In the genomic region with DNA sequence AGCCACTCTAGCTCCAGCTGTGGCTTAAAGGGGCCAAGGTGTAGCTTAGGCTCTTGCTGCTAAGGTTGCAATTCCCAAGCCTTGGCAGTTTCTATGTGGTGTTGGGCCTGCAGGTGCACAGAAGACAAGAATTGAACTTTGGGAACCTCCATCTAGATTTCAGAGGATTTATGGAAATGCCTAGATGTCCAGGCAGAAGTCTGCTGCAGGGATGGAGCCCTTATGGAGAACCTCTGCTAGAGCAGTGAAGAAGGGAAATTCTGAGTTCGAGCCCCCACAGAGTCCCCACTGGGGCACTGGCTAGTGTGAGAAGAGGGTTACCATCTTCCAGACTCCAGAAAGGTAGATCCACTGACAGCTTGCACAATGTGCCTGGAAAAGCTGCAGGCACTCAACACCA, we compare ENCODE assay signal across 24 cellular contexts.
"Had no signal": no experiment of that assay in that cellular context is flagged by ENCODE, and none has a peak within 500 bp of the region (broad histone marks: within the 10 kb centered on the region; RNA-seq: fewer than 3 reads in every experiment).

No MANE protein-coding gene starts in this region.

- FAIRE-seq: pancreas had no signal

- H3K27ac ChIP-seq: left ventricle myocardium inferior, pancreas, prostate gland, skin epidermis, stomach, testis, thyroid gland, transverse colon, upper lobe of left lung, vagina had no signal

- DNase-seq: islet precursor cell; left ventricle myocardium inferior; naive thymus-derived CD8-positive, alpha-beta T cell; nucleus accumbens; pancreas; posterior cingulate gyrus; retina; right cardiac atrium; stimulated activated CD4-positive, alpha-beta T cell treated with anti-CD3 and anti-CD28 coated beads, Interleukin-12 subunit alpha, Interleukin-12 subunit beta, amount 100 ng/mL, for 4 hours; stimulated activated CD4-positive, alpha-beta T cell treated with anti-CD3 and anti-CD28 coated beads, Interleukin-15, amount 100 ng/mL, for 24 hours; stimulated activated CD4-positive, alpha-beta T cell treated with anti-CD3 and anti-CD28 coated beads, Interleukin-2, amount 100 ng/mL, for 24 hours; stimulated activated CD4-positive, alpha-beta T cell treated with anti-CD3 and anti-CD28 coated beads, Interleukin-4, amount 100 ng/mL, for 1 hour; stimulated activated naive B cell treated with anti-CD40 and anti-IgM and Interleukin-4, amounts not matched to agents 10 μg/mL and 1 μg/mL and 100 μg/mL, for 72 hours; stimulated activated naive CD8-positive, alpha-beta T cell treated with anti-CD3 and anti-CD28 coated beads, Interleukin-15, Interleukin-2, amounts not matched to agents 100 U/mL and 50 U/mL, for 24 hours; stomach; testis; thyroid gland; transverse colon; upper lobe of left lung had no signal

- H3K4me1 ChIP-seq: left ventricle myocardium inferior, pancreas, prostate gland, stomach, testis, thyroid gland, transverse colon, upper lobe of left lung, vagina had no signal

- ATAC-seq: naive thymus-derived CD8-positive, alpha-beta T cell; pancreas; right cardiac atrium; sciatic nerve; stimulated activated naive B cell treated with anti-CD40 and anti-IgM and Interleukin-4, amounts not matched to agents 10 μg/mL and 1 μg/mL and 100 μg/mL, for 72 hours; stimulated activated naive CD8-positive, alpha-beta T cell treated with anti-CD3 and anti-CD28 coated beads, Interleukin-15, Interleukin-2, amounts not matched to agents 100 U/mL and 50 U/mL, for 24 hours had no signal

- H3K27me3 ChIP-seq: pancreas, stomach, testis, thyroid gland, transverse colon, upper lobe of left lung, vagina had no signal

- H3K36me3 ChIP-seq: left ventricle myocardium inferior, pancreas, prostate gland, stomach, thyroid gland, transverse colon, upper lobe of left lung, vagina had no signal

- H3K4me3 ChIP-seq: left ventricle myocardium inferior, lung, pancreas, prostate gland, skin epidermis, stomach, testis, thyroid gland, transverse colon, upper lobe of left lung, vagina had no signal

- H3K9me3 ChIP-seq: pancreas, prostate gland, testis, thyroid gland had no signal
